Comparison of ENCODE assay signal across 1 cellular context in genomic region chr11:45848654-45849081, GRCh38.
TF ChIP-seq lines count a peak whose summit lies in the region.

No MANE protein-coding gene starts in this region.

TF ChIP-seq in HepG2, 621 proteins besides CTCF, POLR2A, EP300 and RAD21 (continued from another document and continues in another):
- TF ChIP-seq, protein P1, sequence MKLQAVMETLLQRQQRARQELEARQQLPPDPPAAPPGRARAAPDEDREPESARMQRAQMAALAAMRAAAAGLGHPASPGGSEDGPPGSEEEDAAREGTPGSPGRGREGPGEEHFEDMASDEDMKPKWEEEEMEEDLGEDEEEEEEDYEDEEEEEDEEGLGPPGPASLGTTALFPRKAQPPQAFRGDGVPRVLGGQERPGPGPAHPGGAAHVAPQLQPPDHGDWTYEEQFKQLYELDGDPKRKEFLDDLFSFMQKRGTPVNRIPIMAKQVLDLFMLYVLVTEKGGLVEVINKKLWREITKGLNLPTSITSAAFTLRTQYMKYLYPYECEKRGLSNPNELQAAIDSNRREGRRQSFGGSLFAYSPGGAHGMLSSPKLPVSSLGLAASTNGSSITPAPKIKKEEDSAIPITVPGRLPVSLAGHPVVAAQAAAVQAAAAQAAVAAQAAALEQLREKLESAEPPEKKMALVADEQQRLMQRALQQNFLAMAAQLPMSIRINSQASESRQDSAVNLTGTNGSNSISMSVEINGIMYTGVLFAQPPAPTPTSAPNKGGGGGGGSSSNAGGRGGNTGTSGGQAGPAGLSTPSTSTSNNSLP (IDR thresholded peaks at IDR 0.05; ENCODE audit: low read depth, low read length): no peak
- TF ChIP-seq RBAK (CRISPR knock-in tag; IDR thresholded peaks at IDR 0.05) (no peak), ZNF354B (CRISPR knock-in tag; IDR thresholded peaks at IDR 0.05) (no peak), ZNF44 (CRISPR knock-in tag; IDR thresholded peaks at IDR 0.05) (no peak), ZFP36 (IDR thresholded peaks at IDR 0.05; ENCODE audit: borderline replicate concordance, low read depth, low read length, partially characterized antibody) (no peak), NR1H2 (CRISPR knock-in tag; IDR thresholded peaks at IDR 0.05; ENCODE audit: borderline replicate concordance, low read depth) (no peak), ZBTB7B (CRISPR knock-in tag; IDR thresholded peaks at IDR 0.05) (no peak), ZNF20 (CRISPR knock-in tag; IDR thresholded peaks at IDR 0.05) (no peak), FOXK1 (CRISPR knock-in tag; IDR thresholded peaks at IDR 0.05; ENCODE audit: borderline replicate concordance, low read depth) (no peak), ZNF660 (CRISPR knock-in tag; IDR thresholded peaks at IDR 0.05; ENCODE audit: borderline replicate concordance, low read depth) (no peak), NCOA5 (CRISPR knock-in tag; IDR thresholded peaks at IDR 0.05) (no peak), NFE2 (CRISPR knock-in tag; IDR thresholded peaks at IDR 0.05) (no peak), GATAD2A (CRISPR knock-in tag; IDR thresholded peaks at IDR 0.05) (no peak; the same call in 1 of the 2 replicates), ZNF841 (CRISPR knock-in tag; IDR thresholded peaks at IDR 0.05; ENCODE audit: borderline replicate concordance) (no peak), RBM39 (IDR thresholded peaks at IDR 0.05; ENCODE audit: low read depth, low read length, poor library complexity, severe bottlenecking) (no peak), MIER2 (CRISPR knock-in tag; IDR thresholded peaks at IDR 0.05) (peak; percentile 14; the same call in 1 of the 2 replicates), TEAD2 (CRISPR knock-in tag; IDR thresholded peaks at IDR 0.05) (no peak), HNF4A (CRISPR knock-in tag; IDR thresholded peaks at IDR 0.05) (peak; percentile 37), ZNF362 (CRISPR knock-in tag; IDR thresholded peaks at IDR 0.05; ENCODE audit: borderline replicate concordance) (no peak), ZNF546 (CRISPR knock-in tag; conservative IDR thresholded peaks at IDR 0.05) (no peak), ATF5 (CRISPR knock-in tag; IDR thresholded peaks at IDR 0.05; ENCODE audit: low read depth) (no peak), GMEB1 (CRISPR knock-in tag; IDR thresholded peaks at IDR 0.05; ENCODE audit: borderline replicate concordance) (no peak), ZNF710 (CRISPR knock-in tag; IDR thresholded peaks at IDR 0.05; ENCODE audit: borderline replicate concordance) (no peak), SAP130 (CRISPR knock-in tag; IDR thresholded peaks at IDR 0.05; ENCODE audit: low read depth) (peak; percentile 81), RXRA (CRISPR knock-in tag; IDR thresholded peaks at IDR 0.05) (no peak; the same call in 1 of the 2 replicates), ZNF775 (CRISPR knock-in tag; IDR thresholded peaks at IDR 0.05; ENCODE audit: borderline replicate concordance) (no peak), ZMYM3 (CRISPR knock-in tag; IDR thresholded peaks at IDR 0.05) (no peak), ZBTB7A (CRISPR knock-in tag; IDR thresholded peaks at IDR 0.05) (no peak), ZEB1 (IDR thresholded peaks at IDR 0.05; ENCODE audit: insufficient replicate concordance, low read depth) (peak; percentile 39), MXD4 (CRISPR knock-in tag; IDR thresholded peaks at IDR 0.05) (no peak), ZNF264 (CRISPR knock-in tag; IDR thresholded peaks at IDR 0.05) (no peak), ZNF839 (CRISPR knock-in tag; IDR thresholded peaks at IDR 0.05; ENCODE audit: borderline replicate concordance) (no peak), ZNF282 (IDR thresholded peaks at IDR 0.05; ENCODE audit: partially characterized antibody) (no peak), ZNF234 (CRISPR knock-in tag; conservative IDR thresholded peaks at IDR 0.05) (no peak), MXD1 (CRISPR knock-in tag; IDR thresholded peaks at IDR 0.05) (no peak), ZNF383 (CRISPR knock-in tag; IDR thresholded peaks at IDR 0.05; ENCODE audit: borderline replicate concordance) (no peak), MEF2D (CRISPR knock-in tag; IDR thresholded peaks at IDR 0.05) (no peak), TRAFD1 (CRISPR knock-in tag; IDR thresholded peaks at IDR 0.05; ENCODE audit: borderline replicate concordance) (no peak), TOE1 (CRISPR knock-in tag; IDR thresholded peaks at IDR 0.05) (no peak), SRSF1 (optimal IDR thresholded peaks at IDR 0.05; ENCODE audit: low read depth, low read length) (no peak), ZNF337 (CRISPR knock-in tag; IDR thresholded peaks at IDR 0.05; ENCODE audit: borderline replicate concordance, low read depth) (no peak), ZBTB21 (CRISPR knock-in tag; IDR thresholded peaks at IDR 0.05) (no peak), ELF3 (CRISPR knock-in tag; IDR thresholded peaks at IDR 0.05) (peak; percentile 40; the same call in 1 of the 2 replicates), ZNF317 (CRISPR knock-in tag; IDR thresholded peaks at IDR 0.05) (peak; percentile 79), HMG20B (CRISPR knock-in tag; conservative IDR thresholded peaks at IDR 0.05) (no peak)
- TF ChIP-seq, protein P2, sequence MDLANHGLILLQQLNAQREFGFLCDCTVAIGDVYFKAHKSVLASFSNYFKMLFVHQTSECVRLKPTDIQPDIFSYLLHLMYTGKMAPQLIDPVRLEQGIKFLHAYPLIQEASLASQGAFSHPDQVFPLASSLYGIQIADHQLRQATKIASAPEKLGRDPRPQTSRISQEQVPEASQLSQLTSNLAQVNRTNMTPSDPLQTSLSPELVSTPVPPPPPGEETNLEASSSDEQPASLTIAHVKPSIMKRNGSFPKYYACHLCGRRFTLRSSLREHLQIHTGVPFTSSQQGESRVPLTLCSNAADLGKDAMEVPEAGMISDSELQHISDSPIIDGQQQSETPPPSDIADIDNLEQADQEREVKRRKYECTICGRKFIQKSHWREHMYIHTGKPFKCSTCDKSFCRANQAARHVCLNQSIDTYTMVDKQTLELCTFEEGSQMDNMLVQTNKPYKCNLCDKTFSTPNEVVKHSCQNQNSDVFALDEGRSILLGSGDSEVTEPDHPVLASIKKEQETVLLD (CRISPR knock-in tag; IDR thresholded peaks at IDR 0.05; ENCODE audit: low read depth): no peak
- TF ChIP-seq, protein P3, sequence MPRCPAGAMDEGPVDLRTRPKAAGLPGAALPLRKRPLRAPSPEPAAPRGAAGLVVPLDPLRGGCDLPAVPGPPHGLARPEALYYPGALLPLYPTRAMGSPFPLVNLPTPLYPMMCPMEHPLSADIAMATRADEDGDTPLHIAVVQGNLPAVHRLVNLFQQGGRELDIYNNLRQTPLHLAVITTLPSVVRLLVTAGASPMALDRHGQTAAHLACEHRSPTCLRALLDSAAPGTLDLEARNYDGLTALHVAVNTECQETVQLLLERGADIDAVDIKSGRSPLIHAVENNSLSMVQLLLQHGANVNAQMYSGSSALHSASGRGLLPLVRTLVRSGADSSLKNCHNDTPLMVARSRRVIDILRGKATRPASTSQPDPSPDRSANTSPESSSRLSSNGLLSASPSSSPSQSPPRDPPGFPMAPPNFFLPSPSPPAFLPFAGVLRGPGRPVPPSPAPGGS (CRISPR knock-in tag; IDR thresholded peaks at IDR 0.05): no peak
- TF ChIP-seq, protein P4, sequence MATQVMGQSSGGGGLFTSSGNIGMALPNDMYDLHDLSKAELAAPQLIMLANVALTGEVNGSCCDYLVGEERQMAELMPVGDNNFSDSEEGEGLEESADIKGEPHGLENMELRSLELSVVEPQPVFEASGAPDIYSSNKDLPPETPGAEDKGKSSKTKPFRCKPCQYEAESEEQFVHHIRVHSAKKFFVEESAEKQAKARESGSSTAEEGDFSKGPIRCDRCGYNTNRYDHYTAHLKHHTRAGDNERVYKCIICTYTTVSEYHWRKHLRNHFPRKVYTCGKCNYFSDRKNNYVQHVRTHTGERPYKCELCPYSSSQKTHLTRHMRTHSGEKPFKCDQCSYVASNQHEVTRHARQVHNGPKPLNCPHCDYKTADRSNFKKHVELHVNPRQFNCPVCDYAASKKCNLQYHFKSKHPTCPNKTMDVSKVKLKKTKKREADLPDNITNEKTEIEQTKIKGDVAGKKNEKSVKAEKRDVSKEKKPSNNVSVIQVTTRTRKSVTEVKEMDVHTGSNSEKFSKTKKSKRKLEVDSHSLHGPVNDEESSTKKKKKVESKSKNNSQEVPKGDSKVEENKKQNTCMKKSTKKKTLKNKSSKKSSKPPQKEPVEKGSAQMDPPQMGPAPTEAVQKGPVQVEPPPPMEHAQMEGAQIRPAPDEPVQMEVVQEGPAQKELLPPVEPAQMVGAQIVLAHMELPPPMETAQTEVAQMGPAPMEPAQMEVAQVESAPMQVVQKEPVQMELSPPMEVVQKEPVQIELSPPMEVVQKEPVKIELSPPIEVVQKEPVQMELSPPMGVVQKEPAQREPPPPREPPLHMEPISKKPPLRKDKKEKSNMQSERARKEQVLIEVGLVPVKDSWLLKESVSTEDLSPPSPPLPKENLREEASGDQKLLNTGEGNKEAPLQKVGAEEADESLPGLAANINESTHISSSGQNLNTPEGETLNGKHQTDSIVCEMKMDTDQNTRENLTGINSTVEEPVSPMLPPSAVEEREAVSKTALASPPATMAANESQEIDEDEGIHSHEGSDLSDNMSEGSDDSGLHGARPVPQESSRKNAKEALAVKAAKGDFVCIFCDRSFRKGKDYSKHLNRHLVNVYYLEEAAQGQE (IDR thresholded peaks at IDR 0.05; ENCODE audit: borderline replicate concordance in 1 of 2, low read depth in 1 of 2, low read length in 2 of 2): no peak
- TF ChIP-seq, protein P5, sequence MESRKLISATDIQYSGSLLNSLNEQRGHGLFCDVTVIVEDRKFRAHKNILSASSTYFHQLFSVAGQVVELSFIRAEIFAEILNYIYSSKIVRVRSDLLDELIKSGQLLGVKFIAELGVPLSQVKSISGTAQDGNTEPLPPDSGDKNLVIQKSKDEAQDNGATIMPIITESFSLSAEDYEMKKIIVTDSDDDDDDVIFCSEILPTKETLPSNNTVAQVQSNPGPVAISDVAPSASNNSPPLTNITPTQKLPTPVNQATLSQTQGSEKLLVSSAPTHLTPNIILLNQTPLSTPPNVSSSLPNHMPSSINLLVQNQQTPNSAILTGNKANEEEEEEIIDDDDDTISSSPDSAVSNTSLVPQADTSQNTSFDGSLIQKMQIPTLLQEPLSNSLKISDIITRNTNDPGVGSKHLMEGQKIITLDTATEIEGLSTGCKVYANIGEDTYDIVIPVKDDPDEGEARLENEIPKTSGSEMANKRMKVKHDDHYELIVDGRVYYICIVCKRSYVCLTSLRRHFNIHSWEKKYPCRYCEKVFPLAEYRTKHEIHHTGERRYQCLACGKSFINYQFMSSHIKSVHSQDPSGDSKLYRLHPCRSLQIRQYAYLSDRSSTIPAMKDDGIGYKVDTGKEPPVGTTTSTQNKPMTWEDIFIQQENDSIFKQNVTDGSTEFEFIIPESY (CRISPR knock-in tag; IDR thresholded peaks at IDR 0.05): no peak
- TF ChIP-seq, protein P6, sequence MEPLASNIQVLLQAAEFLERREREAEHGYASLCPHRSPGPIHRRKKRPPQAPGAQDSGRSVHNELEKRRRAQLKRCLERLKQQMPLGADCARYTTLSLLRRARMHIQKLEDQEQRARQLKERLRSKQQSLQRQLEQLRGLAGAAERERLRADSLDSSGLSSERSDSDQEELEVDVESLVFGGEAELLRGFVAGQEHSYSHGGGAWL (CRISPR knock-in tag; IDR thresholded peaks at IDR 0.05): no peak
